Comparison of ENCODE assay signal across 25 cellular contexts in genomic region chr2:7880561-7880960, GRCh38.
DNase-seq lines count a peak whose midpoint lies in the region; ATAC-seq and TF ChIP-seq lines count a peak whose summit lies in the region.
"Had no signal": no experiment of that assay in that cellular context is flagged by ENCODE, and none has a peak within 500 bp of the region (broad histone marks: within the 10 kb centered on the region; RNA-seq: fewer than 3 reads in every experiment).

No MANE protein-coding gene starts in this region.

- H3K4me3 Mint-ChIP-seq in H9, result peak overlapping the region; percentile 21 to 76; a peak in 3 of 5 replicates
- H3K4me3 Mint-ChIP-seq in Caco-2 (ENCODE audit: unreplicated experiment), result no peak overlapping the region
- H3K4me3 Mint-ChIP-seq: activated T-helper 17 cell treated with anti-CD3 and anti-CD28 coated beads, Interleukin-2, amount 50 U/mL, for 72 hours; B cell; CD8-positive, alpha-beta T cell; IgD-negative memory B cell; neural crest cell had no signal

- H2BK15ac ChIP-seq in H9 (ENCODE audit: low read depth, low read length), result no peak overlapping the region

- peak overlapping the region; percentile 96 for H2BK5ac ChIP-seq in H9 (ENCODE audit: insufficient read length, low read length)

- no CpG with 5 or more reads among the region's 2 CpGs for WGBS in H9 (ENCODE audit: extremely low coverage, insufficient read length, low lambda C conversion rate)

- no peak overlapping the region for H4K8ac ChIP-seq in H9 (replicated peaks; ENCODE audit: insufficient read length, low read depth, low read length)

- peak overlapping the region; percentile 99 for H3K4me2 ChIP-seq in H9 (ENCODE audit: insufficient read depth, insufficient read length, low read length)

- no peak overlapping the region for H3K18ac ChIP-seq in H9 (ENCODE audit: insufficient read length, low read depth, low read length)

- peaks cover 33% of the 10 kb centered on the region for H3K36me3 ChIP-seq in iPS-20b (ENCODE audit: insufficient read depth, low read depth, low read length)
- no peaks in the 10 kb centered on the region for H3K36me3 ChIP-seq in Caco-2 (ENCODE audit: control insufficient read depth, insufficient read depth, low read length)
- H3K36me3 ChIP-seq: right atrium auricular region had no signal

- no peak overlapping the region for H2AK5ac ChIP-seq in H9 (ENCODE audit: insufficient read length, low read length)

- H3K27me3 Mint-ChIP-seq in H9 (ENCODE audit: low read depth) (no peaks in the 10 kb centered on the region), Caco-2 (ENCODE audit: insufficient read depth, unreplicated experiment) (no peaks in the 10 kb centered on the region)
- H3K27me3 Mint-ChIP-seq: activated T-helper 17 cell treated with anti-CD3 and anti-CD28 coated beads, Interleukin-2, amount 50 U/mL, for 72 hours had no signal

- H3K27ac Mint-ChIP-seq in H9, result peak overlapping the region; percentile 30 to 97 (median 97); a peak in 5 of 7 replicates
- no peak overlapping the region for H3K27ac Mint-ChIP-seq in Caco-2 (ENCODE audit: unreplicated experiment)
- H3K27ac Mint-ChIP-seq: activated T-helper 17 cell treated with anti-CD3 and anti-CD28 coated beads, Interleukin-2, amount 50 U/mL, for 72 hours; B cell; CD8-positive, alpha-beta T cell; IgD-negative memory B cell had no signal

- POLR2A ChIA-PET in Caco-2 (lab: Charles Lee), result no interaction called here

- H2AFZ ChIP-seq in H9 (ENCODE audit: low read length), result no peak overlapping the region
- H2AFZ ChIP-seq: parathyroid adenoma had no signal

- H3K79me2 ChIP-seq in H9 (ENCODE audit: insufficient read depth, low read length), result peaks cover 55% of the 10 kb centered on the region
- H3K79me2 ChIP-seq: parathyroid adenoma had no signal

- DNase-seq in COR-L47 (lab: John Stamatoyannopoulos, UW) (peak; percentile 30), H9 (no peak), NCI-H748 treated with DMSO at 0.1 percent for 48 hours (lab: John Stamatoyannopoulos, UW) (peak; percentile 23), DMS 273 (lab: John Stamatoyannopoulos, UW; ENCODE audit: unreplicated experiment) (no peak), Caco-2 (no peak)
- DNase-seq: activated CD4-positive, CD25-positive, alpha-beta regulatory T cell; activated CD8-positive, alpha-beta memory T cell treated with anti-CD3 and anti-CD28 coated beads, Interleukin-2, amount 50 U/mL, for 4 hours; activated naive CD4-positive, alpha-beta T cell treated with anti-CD3 and anti-CD28 coated beads, Interleukin-2, amount 50 U/mL, for 16 hours; amygdala; CD8-positive, alpha-beta T cell; glutamatergic neuron; NCI-H1048; NCI-H2171; NCI-H510A treated with DMSO at 0.1 percent for 48 hours; stimulated activated CD4-positive, alpha-beta T cell treated with anti-CD3 and anti-CD28 coated beads, Interleukin-4, amount 100 ng/mL, for 1 hour; trophoblast cell had no signal

- H2BK12ac ChIP-seq in H9 (ENCODE audit: insufficient read length, low read depth, low read length), result no peak overlapping the region

- no peak for TF ChIP-seq CTCF in H9 (conservative IDR thresholded peaks at IDR 0.05)
- no peak for TF ChIP-seq CTCF in Caco-2 (IDR thresholded peaks at IDR 0.05; ENCODE audit: insufficient read depth in 1 of 2, low read depth in 1 of 2, low read length in 1 of 2, severe bottlenecking in 1 of 2, unreplicated experiment in 1 of 2)

- ATAC-seq in GM18907 (IDR thresholded peaks at IDR 0.05; ENCODE audit: unreplicated experiment) (no peak), GM21447 (IDR thresholded peaks at IDR 0.05; ENCODE audit: unreplicated experiment) (no peak)
- ATAC-seq: CD8-positive, alpha-beta T cell had no signal

- H3K27me3 ChIP-seq in H9 (ENCODE audit: insufficient read depth, low read length) (no peaks in the 10 kb centered on the region), iPS-20b (ENCODE audit: insufficient read depth, low read length) (no peaks in the 10 kb centered on the region), Caco-2 (replicated peaks; ENCODE audit: control insufficient read depth, insufficient read depth, low read length) (no peaks in the 10 kb centered on the region)
- H3K27me3 ChIP-seq: right atrium auricular region had no signal

- H3K4me1 ChIP-seq in H9 (ENCODE audit: insufficient read depth, low read length) (peaks cover 14% of the 10 kb centered on the region), iPS-20b (ENCODE audit: insufficient read depth, low read length) (peaks cover 22% of the 10 kb centered on the region), Caco-2 (no peaks in the 10 kb centered on the region)
- H3K4me1 ChIP-seq: parathyroid adenoma, right atrium auricular region had no signal

- peaks cover 5% of the 10 kb centered on the region for H3K79me1 ChIP-seq in H9 (ENCODE audit: insufficient read depth, low read depth, low read length, poor library complexity, severe bottlenecking)

- H3K4me1 Mint-ChIP-seq in H9 (peaks cover 58 to 67% of the 10 kb centered on the region in 2 experiments), Caco-2 (ENCODE audit: low read depth, unreplicated experiment) (no peaks in the 10 kb centered on the region)
- H3K4me1 Mint-ChIP-seq: activated T-helper 17 cell treated with anti-CD3 and anti-CD28 coated beads, Interleukin-2, amount 50 U/mL, for 72 hours; B cell; IgD-negative memory B cell had no signal

- H3K14ac ChIP-seq in H9 (ENCODE audit: insufficient read depth, low read length), result no peak overlapping the region

- no peaks in the 10 kb centered on the region for H3K9me3 ChIP-seq in H9 (ENCODE audit: control insufficient read depth, low read depth, low read length)
- H3K9me3 ChIP-seq in iPS-20b (ENCODE audit: insufficient read depth, low read depth, low read length), result no peaks in the 10 kb centered on the region
- no peaks in the 10 kb centered on the region for H3K9me3 ChIP-seq in Caco-2
- H3K9me3 ChIP-seq: right atrium auricular region had no signal

- H3K9ac ChIP-seq in H9 (ENCODE audit: extremely low read depth, insufficient read length, low read length) (peak overlapping the region; percentile 86), iPS-20b (ENCODE audit: low read depth, low read length) (peak overlapping the region; percentile 73; the same call in 1 of the 2 replicates)
- H3K9ac ChIP-seq: parathyroid adenoma had no signal

- H2BK120ac ChIP-seq in H9 (ENCODE audit: low read depth, low read length, poor library complexity, severe bottlenecking), result no peak overlapping the region

- H3K9me3 Mint-ChIP-seq in H9, result peaks cover 0 to 2% of the 10 kb centered on the region in 2 experiments; a peak in 2 of 5 replicates
- no peaks in the 10 kb centered on the region for H3K9me3 Mint-ChIP-seq in Caco-2 (ENCODE audit: unreplicated experiment)
- H3K9me3 Mint-ChIP-seq: activated T-helper 17 cell treated with anti-CD3 and anti-CD28 coated beads, Interleukin-2, amount 50 U/mL, for 72 hours; CD8-positive, alpha-beta T cell; IgD-negative memory B cell; neural crest cell had no signal

- H3K36me3 Mint-ChIP-seq in H9 (ENCODE audit: insufficient read depth in 1 of 3, low read depth in 3 of 3), result peaks cover 24 to 57% (median 24%) of the 10 kb centered on the region in 3 experiments; a peak in 6 of 7 replicates
- H3K36me3 Mint-ChIP-seq in Caco-2 (ENCODE audit: insufficient read depth, unreplicated experiment), result no peaks in the 10 kb centered on the region
- H3K36me3 Mint-ChIP-seq: CD8-positive, alpha-beta T cell; IgD-negative memory B cell had no signal

- no TSS peak for BruUV-seq in Caco-2 (replicated peaks; lab: Mats Ljungman, UMichigan)

- H3K56ac ChIP-seq in H9 (ENCODE audit: insufficient read length, low read depth, low read length), result no peak overlapping the region

- intact Hi-C loops in Caco-2 (cut with micrococcal nuclease; ENCODE audit: unreplicated experiment), result no loop called here

- peaks cover 20% of the 10 kb centered on the region for H3K23me2 ChIP-seq in H9 (ENCODE audit: insufficient read length, low read depth, low read length, poor library complexity, severe bottlenecking)

- H3K27ac ChIP-seq in H9 (ENCODE audit: insufficient read length, low read depth, low read length), result peak overlapping the region; percentile 94
- peak overlapping the region; percentile 77 for H3K27ac ChIP-seq in iPS-20b (ENCODE audit: low read length)
- H3K27ac ChIP-seq: parathyroid adenoma, right atrium auricular region had no signal

- H3K4me3 ChIP-seq in iPS-20b (ENCODE audit: low read length), result peak overlapping the region; percentile 54
- H3K4me3 ChIP-seq in Caco-2 (ENCODE audit: low read depth, low read length), result no peak overlapping the region
- H3K4me3 ChIP-seq: right atrium auricular region had no signal

- CTCF ChIA-PET in Caco-2 (lab: Charles Lee), result no interaction called here

- H4K5ac ChIP-seq in H9 (ENCODE audit: insufficient read length, low read depth, low read length), result no peak overlapping the region

- no peak overlapping the region for H3K23ac ChIP-seq in H9 (ENCODE audit: insufficient read length, low read depth, low read length)

- H3K4ac ChIP-seq in H9 (ENCODE audit: low read depth, low read length), result no peak overlapping the region

- no peak overlapping the region for H4K91ac ChIP-seq in H9 (ENCODE audit: insufficient read length, low read depth, low read length)

- no peak overlapping the region for H3T11ph ChIP-seq in H9 (ENCODE audit: low read length)

- no peaks in the 10 kb centered on the region for H4K20me1 ChIP-seq in H9 (ENCODE audit: control insufficient read depth, insufficient read depth, insufficient read length)

- no peak overlapping the region for H2BK20ac ChIP-seq in H9 (ENCODE audit: low read depth, low read length, poor library complexity, severe bottlenecking)

Comparison
In these comparisons a context has a peak if more than half of its experiments do, and no peak if none do; other contexts are left out.
1. DNase-seq: peak in COR-L47 (single experiment) and NCI-H748 treated with DMSO at 0.1 percent for 48 hours (single experiment); none in H9 (single experiment), DMS 273 (single experiment) and Caco-2 (0 of 2).